ENCODE assay signal across 8 cellular contexts in the genomic region with DNA sequence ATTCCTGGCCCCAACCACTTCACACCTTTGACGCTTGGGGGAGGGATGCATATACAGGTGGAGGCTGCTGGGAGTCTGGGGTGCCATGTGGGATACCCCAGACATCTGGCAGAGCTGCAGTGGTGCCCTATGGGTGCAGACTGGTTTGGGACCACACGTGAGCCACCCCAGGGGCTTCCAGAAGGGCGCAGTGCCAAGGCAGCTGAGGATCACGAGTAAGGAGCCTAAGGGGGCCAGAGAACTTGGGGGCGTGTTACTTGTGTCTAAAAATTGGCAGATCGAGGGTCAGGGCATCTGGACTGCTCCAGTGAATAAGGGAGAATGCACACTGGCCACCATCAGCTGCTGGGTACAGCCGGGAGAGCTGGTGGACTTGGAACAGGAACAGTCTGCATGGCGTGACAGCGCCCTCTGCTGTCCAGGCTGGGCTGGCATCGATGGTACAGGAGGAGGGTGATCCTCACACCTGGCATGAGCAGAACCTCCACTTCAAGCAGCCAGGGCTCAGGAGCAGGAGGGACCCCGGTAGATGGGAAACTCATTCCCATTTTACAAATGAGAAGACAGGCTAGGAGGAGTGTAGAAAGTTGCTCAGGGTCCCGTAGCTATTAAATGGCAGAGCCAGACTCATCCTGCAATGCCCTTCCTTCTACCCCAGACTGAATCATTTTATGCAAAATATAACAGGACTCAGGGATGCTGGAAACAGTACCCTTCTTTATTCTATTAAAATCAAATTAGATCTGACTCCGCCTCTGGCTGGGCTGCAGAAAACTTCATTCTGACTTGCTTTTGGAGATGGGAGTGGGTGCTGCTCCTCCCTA.
DNase-seq lines count a peak whose midpoint lies in the region; ATAC-seq and TF ChIP-seq lines count a peak whose summit lies in the region.

No MANE protein-coding gene starts in this region.

- peak; percentile 97 for TF ChIP-seq CTCF in osteocyte (IDR thresholded peaks at IDR 0.05)
- TF ChIP-seq CTCF in tibial artery (IDR thresholded peaks at IDR 0.05) = peak; percentile 97 to 99

- H3K9me3 Mint-ChIP-seq in osteocyte (ENCODE audit: unreplicated experiment) = no peaks in the 10 kb centered on the region

- H3K36me3 Mint-ChIP-seq in osteocyte (ENCODE audit: unreplicated experiment) = no peaks in the 10 kb centered on the region

- peaks cover 5 to 42% (median 26%) of the 10 kb centered on the region in 4 donors for H3K4me1 ChIP-seq in tibial artery

- no peak overlapping the region for H3K4me3 Mint-ChIP-seq in osteocyte (ENCODE audit: unreplicated experiment)

- H3K27me3 ChIP-seq in tibial artery = no peaks in the 10 kb centered on the region

- ATAC-seq in GM18868 (IDR thresholded peaks at IDR 0.05; ENCODE audit: unreplicated experiment) (peak; percentile 51), SK-N-SH treated with all-trans-retinoic acid at 6 μM for 48 hours (peak; percentile 99)

- no peak overlapping the region for H3K4me3 ChIP-seq in tibial artery

- H3K27ac Mint-ChIP-seq in osteocyte (ENCODE audit: unreplicated experiment) = no peak overlapping the region

- H3K27me3 Mint-ChIP-seq in osteocyte (ENCODE audit: unreplicated experiment) = peaks cover 24% of the 10 kb centered on the region

- H3K4me1 Mint-ChIP-seq in osteocyte (ENCODE audit: unreplicated experiment) = peaks cover 5% of the 10 kb centered on the region

- peak overlapping the region in 1 of 2 donors; percentile 40 for H3K27ac ChIP-seq in tibial artery

- no peaks in the 10 kb centered on the region for H3K9me3 ChIP-seq in tibial artery

- DNase-seq in 8988T (peak; percentile 87), NCI-H1092 (lab: John Stamatoyannopoulos, UW) (peak; percentile 71), globus pallidus (ENCODE audit: low spot score) (peak; percentile 84), osteocyte (ENCODE audit: extremely low spot score, unreplicated experiment) (peak; percentile 96), tibial artery (peak; percentile 93 to 94)
- DNase-seq in activated naive CD4-positive, alpha-beta T cell treated with Interleukin-2 at 50 U/mL for 16 hours = peak; percentile 80

- no peaks in the 10 kb centered on the region for H3K36me3 ChIP-seq in tibial artery

- intact Hi-C loops in tibial artery (cut with DNase I; ENCODE audit: low total_unique reads) = loop anchor here (1.0 to 10.0 kb wide), 2 partner anchors 86 to 169 kb away; no protein-coding TSS in a partner anchor

TF ChIP-seq in SK-N-SH treated with all-trans-retinoic acid at 6 μM for 48 hours, 23 proteins besides CTCF, POLR2A, EP300 and RAD21:
- TF ChIP-seq CSDC2 (CRISPR knock-in tag; IDR thresholded peaks at IDR 0.05) (no peak), ZC3H10 (CRISPR knock-in tag; IDR thresholded peaks at IDR 0.05) (no peak), CREB5 (CRISPR knock-in tag; IDR thresholded peaks at IDR 0.05; ENCODE audit: low read depth) (no peak), OSR1 (CRISPR knock-in tag; IDR thresholded peaks at IDR 0.05) (no peak), ARNTL (CRISPR knock-in tag; IDR thresholded peaks at IDR 0.05; ENCODE audit: borderline replicate concordance, low read depth) (no peak), ISL1 (CRISPR knock-in tag; IDR thresholded peaks at IDR 0.05) (no peak), ZNF70 (CRISPR knock-in tag; IDR thresholded peaks at IDR 0.05) (no peak), TOX (CRISPR knock-in tag; IDR thresholded peaks at IDR 0.05; ENCODE audit: borderline replicate concordance) (no peak)
- TF ChIP-seq, protein P1, sequence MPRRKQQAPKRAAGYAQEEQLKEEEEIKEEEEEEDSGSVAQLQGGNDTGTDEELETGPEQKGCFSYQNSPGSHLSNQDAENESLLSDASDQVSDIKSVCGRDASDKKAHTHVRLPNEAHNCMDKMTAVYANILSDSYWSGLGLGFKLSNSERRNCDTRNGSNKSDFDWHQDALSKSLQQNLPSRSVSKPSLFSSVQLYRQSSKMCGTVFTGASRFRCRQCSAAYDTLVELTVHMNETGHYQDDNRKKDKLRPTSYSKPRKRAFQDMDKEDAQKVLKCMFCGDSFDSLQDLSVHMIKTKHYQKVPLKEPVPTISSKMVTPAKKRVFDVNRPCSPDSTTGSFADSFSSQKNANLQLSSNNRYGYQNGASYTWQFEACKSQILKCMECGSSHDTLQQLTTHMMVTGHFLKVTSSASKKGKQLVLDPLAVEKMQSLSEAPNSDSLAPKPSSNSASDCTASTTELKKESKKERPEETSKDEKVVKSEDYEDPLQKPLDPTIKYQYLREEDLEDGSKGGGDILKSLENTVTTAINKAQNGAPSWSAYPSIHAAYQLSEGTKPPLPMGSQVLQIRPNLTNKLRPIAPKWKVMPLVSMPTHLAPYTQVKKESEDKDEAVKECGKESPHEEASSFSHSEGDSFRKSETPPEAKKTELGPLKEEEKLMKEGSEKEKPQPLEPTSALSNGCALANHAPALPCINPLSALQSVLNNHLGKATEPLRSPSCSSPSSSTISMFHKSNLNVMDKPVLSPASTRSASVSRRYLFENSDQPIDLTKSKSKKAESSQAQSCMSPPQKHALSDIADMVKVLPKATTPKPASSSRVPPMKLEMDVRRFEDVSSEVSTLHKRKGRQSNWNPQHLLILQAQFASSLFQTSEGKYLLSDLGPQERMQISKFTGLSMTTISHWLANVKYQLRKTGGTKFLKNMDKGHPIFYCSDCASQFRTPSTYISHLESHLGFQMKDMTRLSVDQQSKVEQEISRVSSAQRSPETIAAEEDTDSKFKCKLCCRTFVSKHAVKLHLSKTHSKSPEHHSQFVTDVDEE (CRISPR knock-in tag; IDR thresholded peaks at IDR 0.05) = no peak
TF ChIP-seq in SK-N-SH treated with all-trans-retinoic acid at 6 μM for 48 hours: peak in this region for 0.
